Comparison of ENCODE assay signal across 19 cellular contexts in the genomic region with DNA sequence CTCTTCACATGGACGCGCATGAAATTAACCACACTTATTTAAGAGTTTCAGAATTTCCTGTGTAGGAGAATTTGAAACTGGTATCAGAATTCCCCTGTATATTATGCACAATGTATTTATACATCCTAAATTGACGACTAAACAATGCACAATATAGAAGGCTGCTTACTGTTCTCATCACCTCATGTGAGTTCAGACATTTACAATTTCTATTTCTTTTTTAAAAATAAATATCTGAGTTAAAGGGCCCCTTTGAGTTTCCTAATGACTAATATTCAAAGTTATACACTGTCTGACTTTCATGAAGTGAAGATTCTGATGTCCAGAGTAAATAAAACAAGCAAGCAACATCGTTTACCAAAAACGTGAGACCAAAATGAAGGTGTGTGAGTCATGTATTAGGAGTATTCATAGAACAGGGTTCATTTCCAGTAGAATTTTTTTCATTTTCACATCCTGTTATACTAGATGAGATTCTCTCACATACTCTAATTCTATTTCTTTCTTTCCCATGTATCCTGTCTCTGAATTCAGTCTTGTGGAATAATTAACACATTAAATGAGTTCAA.
DNase-seq lines count a peak whose midpoint lies in the region; ATAC-seq and TF ChIP-seq lines count a peak whose summit lies in the region.
"Had no signal": no experiment of that assay in that cellular context is flagged by ENCODE, and none has a peak within 500 bp of the region (broad histone marks: within the 10 kb centered on the region; RNA-seq: fewer than 3 reads in every experiment).

No MANE protein-coding gene starts in this region.

- ATAC-seq in GM21723 (IDR thresholded peaks at IDR 0.05; ENCODE audit: unreplicated experiment) (peak; percentile 87), HG03378 (IDR thresholded peaks at IDR 0.05; ENCODE audit: unreplicated experiment) (peak; percentile 84)
- ATAC-seq: activated CD4-positive, CD25-positive, alpha-beta regulatory T cell treated with anti-CD3 and anti-CD28 coated beads, Interleukin-2, amount 50 U/mL, for 24 hours had no signal

- peak; percentile 9 for DNase-seq in NCI-H2171 treated with DMSO at 0.1 percent for 48 hours (lab: John Stamatoyannopoulos, UW)
- DNase-seq in NCI-H2171 (lab: John Stamatoyannopoulos, UW): no peak
- no peak for DNase-seq in GM13977 (ENCODE audit: low spot score)
- DNase-seq in effector CD4-positive, alpha-beta T cell: no peak
- DNase-seq in NCI-H146 (lab: John Stamatoyannopoulos, UW): no peak
- DNase-seq in vagina (ENCODE audit: extremely low spot score in 2 of 2): no peak
- DNase-seq: activated naive CD8-positive, alpha-beta T cell treated with anti-CD3 and anti-CD28 coated beads, Interleukin-2, amount 10 ng/mL, durations not matched to agents 7 days and 5 days; activated T-cell treated with anti-CD3 and anti-CD28 coated beads for 4 hours; CD4-positive, CD25-positive, alpha-beta regulatory T cell; HCEC 1CT; kidney; NCI-H187; NCI-H748 treated with DMSO at 0.1 percent for 48 hours; small intestine had no signal

- no peaks in the 10 kb centered on the region for H3K36me3 ChIP-seq in vagina

- H3K4me3 ChIP-seq in vagina: no peak overlapping the region

- no peaks in the 10 kb centered on the region for H3K27me3 ChIP-seq in vagina

- intact Hi-C loops in vagina (cut with DNase I): no loop called here

- TF ChIP-seq POLR2A in vagina (IDR thresholded peaks at IDR 0.05): no peak

- no peak overlapping the region for H3K27ac ChIP-seq in vagina
- H3K27ac ChIP-seq: 22Rv1, HL-60 had no signal

- no peaks in the 10 kb centered on the region for H3K4me1 ChIP-seq in vagina

- in situ Hi-C loops in GM13977 (cut with MboI; ENCODE audit: low pct_unique_long_range_greater_than_20kb, low sequenced_read_pairs, unreplicated experiment): no loop called here

- TF ChIP-seq CTCF in GM13977 (IDR thresholded peaks at IDR 0.05; ENCODE audit: extremely low read depth, insufficient read depth, missing control alignments): no peak
- no peak for TF ChIP-seq CTCF in vagina (IDR thresholded peaks at IDR 0.05)

- no peaks in the 10 kb centered on the region for H3K9me3 ChIP-seq in vagina
